25 cellular contexts compared by ENCODE assay signal in the genomic region with DNA sequence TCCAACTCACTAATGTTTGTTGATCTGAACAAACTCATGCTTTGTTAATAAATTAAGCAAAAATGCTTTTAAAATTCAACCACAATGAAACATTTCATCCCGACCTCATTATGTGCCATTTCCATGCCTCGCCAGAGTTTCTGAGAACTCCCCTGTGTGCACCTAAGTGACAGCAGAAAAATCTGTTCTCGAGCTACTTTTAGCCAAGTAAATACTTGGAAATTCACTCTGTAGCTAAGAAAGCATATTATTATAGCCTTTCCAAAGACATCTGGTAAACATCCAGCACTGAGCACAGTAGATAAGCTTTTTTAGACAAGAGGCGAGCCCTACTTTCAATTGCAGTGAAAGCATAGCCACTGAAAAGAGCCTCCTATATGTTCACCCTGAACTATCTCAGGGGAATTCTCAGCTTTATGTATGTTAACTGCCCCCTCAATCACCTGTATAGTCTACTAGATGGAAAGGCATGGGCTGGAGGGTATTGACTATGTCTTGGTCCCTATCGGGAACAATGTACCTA.
"Had no signal": no experiment of that assay in that cellular context is flagged by ENCODE, and none has a peak within 500 bp of the region (broad histone marks: within the 10 kb centered on the region; RNA-seq: fewer than 3 reads in every experiment).

No MANE protein-coding gene starts in this region.

- H3K27me3 ChIP-seq: adrenal gland, body of pancreas, dorsolateral prefrontal cortex, left lung, neutrophil, uterus had no signal

- H3K4me3 ChIP-seq: adrenal gland, body of pancreas, coronary artery, dorsolateral prefrontal cortex, left lung, lung, uterus had no signal

- ATAC-seq: activated CD4-positive, CD25-positive, alpha-beta regulatory T cell treated with anti-CD3 and anti-CD28 coated beads, Interleukin-2, amount 50 U/mL, for 24 hours; body of pancreas; left lung; stimulated activated effector memory CD8-positive, alpha-beta T cell treated with anti-CD3 and anti-CD28 coated beads, Interleukin-12 subunit alpha, Interleukin-12 subunit beta, amount 100 ng/mL, for 72 hours; T-helper 17 cell had no signal

- H3K9me3 ChIP-seq: adrenal gland, body of pancreas, neutrophil, uterus had no signal

- H3K27ac ChIP-seq: adrenal gland, body of pancreas, coronary artery, left lung, neutrophil, WERI-Rb-1 had no signal

- H3K36me3 ChIP-seq: adrenal gland, left lung, neutrophil, uterus, WERI-Rb-1 had no signal

- H3K4me1 ChIP-seq: adrenal gland, body of pancreas, left lung, uterus had no signal

- DNase-seq: activated CD4-positive, alpha-beta memory T cell treated with anti-CD3 and anti-CD28 coated beads for 36 hours; activated CD4-positive, alpha-beta T cell treated with anti-CD3 and anti-CD28 coated beads for 48 hours; activated CD8-positive, alpha-beta memory T cell treated with anti-CD3 and anti-CD28 coated beads, Interleukin-2, amount 50 U/mL, for 4 hours; activated effector memory CD4-positive, alpha-beta T cell treated with anti-CD3 and anti-CD28 coated beads, Interleukin-2, amount 50 U/mL, for 16 hours; activated naive CD4-positive, alpha-beta T cell treated with anti-CD3 and anti-CD28 coated beads for 36 hours; activated naive CD8-positive, alpha-beta T cell treated with anti-CD3 and anti-CD28 coated beads for 36 hours; activated T-cell treated with anti-CD3 and anti-CD28 coated beads, Interleukin-2, amount 50 U/mL, for 1 hour; adrenal gland; aorta; body of pancreas; dorsolateral prefrontal cortex; effector memory CD4-positive, alpha-beta T cell; kidney glomerular epithelial cell; left lung; nephron progenitor cell; stimulated activated CD4-positive, alpha-beta T cell treated with anti-CD3 and anti-CD28 coated beads, Interleukin-4, amount 100 ng/mL, for 1 hour; T-helper 17 cell; T1000; uterus; WERI-Rb-1 had no signal
